In the genomic region with DNA sequence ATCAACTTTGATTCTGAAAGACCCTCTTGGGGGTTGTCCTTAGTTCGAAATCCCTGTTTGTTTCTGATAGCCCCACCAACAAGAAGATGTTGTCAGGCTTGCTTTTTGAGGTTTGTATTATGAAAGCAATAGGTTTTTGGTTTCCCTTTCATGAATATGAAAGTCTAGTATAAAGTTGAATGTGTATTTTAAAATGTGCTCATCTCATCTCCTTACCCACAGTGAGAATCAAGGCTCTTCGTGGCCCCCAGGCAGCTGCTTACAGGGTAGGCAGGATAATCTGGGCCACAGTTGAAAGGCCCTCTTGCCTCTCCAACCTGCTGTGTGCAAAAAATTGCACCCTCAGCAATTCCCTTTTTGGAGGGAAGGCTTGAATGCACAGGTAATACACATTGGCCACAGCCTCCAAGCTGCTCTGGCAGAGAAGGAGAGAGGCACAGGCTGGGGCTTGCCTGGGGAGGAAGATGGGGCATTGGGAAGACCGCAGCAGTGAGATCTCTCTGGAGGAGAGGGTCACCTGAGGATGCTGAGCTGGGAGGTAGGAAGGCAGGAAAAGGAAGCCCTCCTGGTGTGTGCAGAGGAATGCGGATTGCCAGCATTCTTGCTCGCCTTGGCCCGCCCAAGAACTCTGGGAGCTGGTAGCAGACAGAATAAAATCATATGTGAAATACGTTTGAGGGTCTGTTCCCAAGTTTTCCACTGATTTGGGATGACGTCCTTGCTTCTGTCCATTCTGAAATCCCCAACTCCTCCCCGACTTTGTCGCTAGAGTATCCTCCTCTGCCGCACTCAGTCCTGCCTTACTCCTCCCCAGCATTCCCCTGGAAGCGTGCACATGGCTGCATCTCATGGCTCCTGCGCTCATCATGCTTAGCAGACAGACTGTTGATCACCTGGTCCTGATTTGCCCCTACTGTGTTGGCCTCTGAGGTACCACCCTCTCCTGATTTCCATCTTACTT, we compare ENCODE assay signal across 16 cellular contexts.
DNase-seq lines count a peak whose midpoint lies in the region; ATAC-seq, FAIRE-seq and TF ChIP-seq lines count a peak whose summit lies in the region.
"Had no signal": no experiment of that assay in that cellular context is flagged by ENCODE, and none has a peak within 500 bp of the region (broad histone marks: within the 10 kb centered on the region; RNA-seq: fewer than 3 reads in every experiment).

No MANE protein-coding gene starts in this region.

- TF ChIP-seq RAD21 in GM12878 (IDR thresholded peaks at IDR 0.05; ENCODE audit: insufficient read depth, low read depth, low read length) = no peak

- no peak for FAIRE-seq in GM12878 (lab: Jason Lieb, UNC)
- FAIRE-seq in D721Med (lab: Jason Lieb, UNC) = no peak

- H3K9me3 ChIP-seq in BLaER1 = no peaks in the 10 kb centered on the region
- no peaks in the 10 kb centered on the region for H3K9me3 ChIP-seq in HUES64 (ENCODE audit: insufficient read depth, low read depth, low read length)
- H3K9me3 ChIP-seq in GM12878 (replicated peaks; ENCODE audit: control insufficient read depth, insufficient read depth, low read length) = no peaks in the 10 kb centered on the region; the same call in 2 of the 3 replicates
- H3K9me3 ChIP-seq in CD8-positive, alpha-beta memory T cell (ENCODE audit: low read length) = no peaks in the 10 kb centered on the region

- SMC1A ChIA-PET in GM12878 (lab: Charles Lee; ENCODE audit: uncharacterized antibody, unreplicated experiment) = no interaction called here

- WGBS in HUES64 = 61% methylated on average over 13 of the region's 13 CpGs
- 44% methylated on average over 13 of the region's 13 CpGs for WGBS in GM12878 (ENCODE audit: insufficient coverage, insufficient replicate concordance, low lambda C conversion rate, missing lambda C conversion rate)

- H3K27me3 Mint-ChIP-seq in CD8-positive, alpha-beta memory T cell = peaks cover 4 to 9% of the 10 kb centered on the region in 2 donors

- TF ChIP-seq CTCF in GM12878 (IDR thresholded peaks at IDR 0.05 in 2 of 3, conservative IDR thresholded peaks at IDR 0.05 in 1 of 3; ENCODE audit: control insufficient read depth in 2 of 3, extremely low read depth in 1 of 3, insufficient read depth in 1 of 3, low read depth in 3 of 3, low read length in 3 of 3) (no peak), D721Med (IDR thresholded peaks at IDR 0.05; ENCODE audit: insufficient read depth, missing control alignments) (no peak)

- intact Hi-C loops in GM12878 (cut with micrococcal nuclease; ENCODE audit: unreplicated experiment) = no loop called here

- H3K9ac ChIP-seq in BLaER1 (no peak overlapping the region), HUES64 (ENCODE audit: low read depth, low read length) (peak overlapping the region; percentile 21; the same call in 1 of the 2 replicates), GM12878 (ENCODE audit: control insufficient read depth, insufficient read depth, low read length) (no peak overlapping the region)

- H3K9me3 Mint-ChIP-seq in CD8-positive, alpha-beta memory T cell = no peaks in the 10 kb centered on the region
- H3K9me3 Mint-ChIP-seq: stimulated activated naive B cell treated with anti-CD40 and anti-IgM and Interleukin-4, amounts not matched to agents 10 μg/mL and 1 μg/mL and 100 μg/mL, for 72 hours had no signal

- no peak overlapping the region for H2AFZ ChIP-seq in GM12878 (ENCODE audit: control insufficient read depth, low read depth, low read length)

- H3K4me1 ChIP-seq in BLaER1 (peaks cover 10% of the 10 kb centered on the region; the same call in 1 of the 2 replicates), HUES64 (ENCODE audit: insufficient read depth, low read length) (peaks cover 34% of the 10 kb centered on the region), GM12878 (ENCODE audit: control insufficient read depth, insufficient read depth, low read length) (no peaks in the 10 kb centered on the region; the same call in 1 of the 2 replicates)
- no peaks in the 10 kb centered on the region for H3K4me1 ChIP-seq in CD8-positive, alpha-beta memory T cell (ENCODE audit: insufficient read depth, low read length)

- ATAC-seq in GM12878 = peak; percentile 20; the same call in 1 of the 3 replicates
- ATAC-seq: right cardiac atrium; stimulated activated naive B cell treated with anti-CD40 and anti-IgM and Interleukin-4, amounts not matched to agents 10 μg/mL and 1 μg/mL and 100 μg/mL, for 72 hours had no signal

- DNase-seq in GM12878 (ENCODE audit: low read depth, low spot score) (no peak), left kidney (ENCODE audit: low read depth, low spot score) (peak; percentile 39), NCI-H2107 treated with DMSO at 0.1 percent for 48 hours (lab: John Stamatoyannopoulos, UW; ENCODE audit: unreplicated experiment) (no peak), D721Med (ENCODE audit: insufficient read length, low spot score) (no peak), KBM-7 (no peak)
- no peak for DNase-seq in CD8-positive, alpha-beta memory T cell
- DNase-seq: activated CD4-positive, CD25-positive, alpha-beta regulatory T cell; C1 segment of cervical spinal cord; kidney glomerular epithelial cell; right cardiac atrium; stimulated activated CD4-positive, alpha-beta T cell treated with anti-CD3 and anti-CD28 coated beads, Interleukin-4, amount 100 ng/mL, for 1 hour; stimulated activated naive B cell treated with anti-CD40 and anti-IgM and Interleukin-4, amounts not matched to agents 10 μg/mL and 1 μg/mL and 100 μg/mL, for 72 hours; SW 1271 had no signal

- no peaks in the 10 kb centered on the region for H3K36me3 Mint-ChIP-seq in CD8-positive, alpha-beta memory T cell
- H3K36me3 Mint-ChIP-seq: stimulated activated naive B cell treated with anti-CD40 and anti-IgM and Interleukin-4, amounts not matched to agents 10 μg/mL and 1 μg/mL and 100 μg/mL, for 72 hours had no signal

- in situ Hi-C loops in GM12878 (cut with MboI) (no loop called here), KBM-7 (cut with MboI; ENCODE audit: low pct_unique_long_range_greater_than_20kb, low sequenced_read_pairs) (no loop called here)

- H4K20me1 ChIP-seq in BLaER1 = no peaks in the 10 kb centered on the region; the same call in 1 of the 2 replicates
- no peaks in the 10 kb centered on the region for H4K20me1 ChIP-seq in GM12878 (ENCODE audit: control insufficient read depth, insufficient read depth)

- H3K27ac ChIP-seq in BLaER1 = no peak overlapping the region
- H3K27ac ChIP-seq in HUES64 (ENCODE audit: low read depth, low read length) = no peak overlapping the region
- H3K27ac ChIP-seq in GM12878 (ENCODE audit: control insufficient read depth, insufficient read depth) = no peak overlapping the region
- no peak overlapping the region for H3K27ac ChIP-seq in CD8-positive, alpha-beta memory T cell (ENCODE audit: low read depth, low read length)
- H3K27ac ChIP-seq: dorsolateral prefrontal cortex had no signal

- no peak overlapping the region for H3K27ac Mint-ChIP-seq in CD8-positive, alpha-beta memory T cell
- H3K27ac Mint-ChIP-seq: stimulated activated naive B cell treated with anti-CD40 and anti-IgM and Interleukin-4, amounts not matched to agents 10 μg/mL and 1 μg/mL and 100 μg/mL, for 72 hours had no signal

- no peak overlapping the region for H3K4me3 ChIP-seq in BLaER1
- H3K4me3 ChIP-seq in HUES64 (ENCODE audit: low read length) = no peak overlapping the region
- H3K4me3 ChIP-seq in GM12878 = no peak overlapping the region
- no peak overlapping the region for H3K4me3 ChIP-seq in CD8-positive, alpha-beta memory T cell (ENCODE audit: low read length)

- peaks cover 21 to 32% (median 28%) of the 10 kb centered on the region in 3 donors for H3K4me1 Mint-ChIP-seq in CD8-positive, alpha-beta memory T cell
- H3K4me1 Mint-ChIP-seq: stimulated activated naive B cell treated with anti-CD40 and anti-IgM and Interleukin-4, amounts not matched to agents 10 μg/mL and 1 μg/mL and 100 μg/mL, for 72 hours had no signal

- peak overlapping the region; percentile 37; the same call in 1 of the 2 replicates for H3K4me2 ChIP-seq in BLaER1
- 0 out of 2 replicates have a peak overlapping the region, but pooled peaks have one; percentile 2 for H3K4me2 ChIP-seq in GM12878 (ENCODE audit: control insufficient read depth, insufficient read depth)

- CTCF ChIA-PET in GM12878 (lab: Yijun Ruan, JAX) = no interaction called here
- CTCF ChIA-PET in CD8-positive, alpha-beta memory T cell (lab: Charles Lee) = no interaction called here

- H3K36me3 ChIP-seq in BLaER1 (no peaks in the 10 kb centered on the region), HUES64 (ENCODE audit: insufficient read depth, low read length) (no peaks in the 10 kb centered on the region), GM12878 (ENCODE audit: control insufficient read depth in 2 of 2, insufficient read depth in 2 of 2, low read length in 1 of 2) (no peaks in the 10 kb centered on the region)
- H3K36me3 ChIP-seq in CD8-positive, alpha-beta memory T cell (ENCODE audit: insufficient read depth, low read length) = no peaks in the 10 kb centered on the region

- H3K4me3 Mint-ChIP-seq in CD8-positive, alpha-beta memory T cell = peak overlapping the region in 1 of 7 donors; percentile 32
- H3K4me3 Mint-ChIP-seq: stimulated activated naive B cell treated with anti-CD40 and anti-IgM and Interleukin-4, amounts not matched to agents 10 μg/mL and 1 μg/mL and 100 μg/mL, for 72 hours had no signal

- no peak for TF ChIP-seq EP300 in GM12878 (IDR thresholded peaks at IDR 0.05; ENCODE audit: borderline replicate concordance in 1 of 2, control insufficient read depth in 1 of 2, low read depth in 2 of 2, low read length in 2 of 2)

- TF ChIP-seq POLR2A in GM12878 (IDR thresholded peaks at IDR 0.05; ENCODE audit: low read depth, low read length) = no peak

- BruUV-seq in GM12878 (replicated peaks; lab: Mats Ljungman, UMichigan) = no TSS peak

- POLR2A ChIA-PET in GM12878 (lab: Charles Lee) = interaction anchor here (0.6 kb wide), 1 partner anchor 14 kb away, joined by 5 read pairs; no protein-coding TSS in a partner anchor
- POLR2A ChIA-PET in CD8-positive, alpha-beta memory T cell (lab: Charles Lee) = no interaction called here

- H3K79me2 ChIP-seq in GM12878 (ENCODE audit: control insufficient read depth, insufficient read depth, low read length) = no peaks in the 10 kb centered on the region

- RAD21 ChIA-PET in GM12878 (lab: Charles Lee; ENCODE audit: unreplicated experiment) = no interaction called here

- H3K27me3 ChIP-seq in BLaER1 = peaks cover 37% of the 10 kb centered on the region
- no peaks in the 10 kb centered on the region; the same call in 1 of the 2 replicates for H3K27me3 ChIP-seq in HUES64 (ENCODE audit: insufficient read depth, low read length)
- peaks cover 0 to 9% of the 10 kb centered on the region in 2 experiments for H3K27me3 ChIP-seq in GM12878 (replicated peaks in 1 of 2; ENCODE audit: control insufficient read depth in 2 of 2, insufficient read depth in 2 of 2, low read length in 1 of 2)
- no peaks in the 10 kb centered on the region for H3K27me3 ChIP-seq in CD8-positive, alpha-beta memory T cell (ENCODE audit: insufficient read depth, low read length, poor library complexity, severe bottlenecking)

TF ChIP-seq in GM12878, 131 proteins besides CTCF, POLR2A, EP300 and RAD21 (continues in another document):
- no peak for TF ChIP-seq JUNB (IDR thresholded peaks at IDR 0.05)
- no peak for TF ChIP-seq CREM (IDR thresholded peaks at IDR 0.05; ENCODE audit: low read depth)
